8 cellular contexts compared by ENCODE assay signal in genomic region chr2:233928594-233929351, GRCh38. TPM values are rescaled to one million over a fixed set of nuclear protein-coding genes. Genes with fewer than 3 reads are reported as not detected.
DNase-seq lines count a peak whose midpoint lies in the region; ATAC-seq, FAIRE-seq and TF ChIP-seq lines count a peak whose summit lies in the region.

No MANE protein-coding gene starts in this region.

- TF ChIP-seq CTCF in chondrocyte (IDR thresholded peaks at IDR 0.05): peak; percentile 85

- H3K4me1 Mint-ChIP-seq in chondrocyte (ENCODE audit: low read depth): peaks cover 10% of the 10 kb centered on the region
- H3K4me1 Mint-ChIP-seq in stimulated activated effector memory CD8-positive, alpha-beta T cell treated with anti-CD3 and anti-CD28 coated beads, Interleukin-12 subunit alpha, Interleukin-12 subunit beta, amount 100 ng/mL, for 72 hours: peaks cover 13% of the 10 kb centered on the region

- no peak for FAIRE-seq in GM19239 (lab: Jason Lieb, UNC)

- peak; percentile 38 for ATAC-seq in stimulated activated effector memory CD8-positive, alpha-beta T cell treated with anti-CD3 and anti-CD28 coated beads, Interleukin-12 subunit alpha, Interleukin-12 subunit beta, amount 100 ng/mL, for 72 hours
- ATAC-seq in GM18520 (IDR thresholded peaks at IDR 0.05; ENCODE audit: unreplicated experiment): no peak

- DNase-seq in stimulated activated CD4-positive, alpha-beta T cell treated with anti-CD3 and anti-CD28 coated beads, Interleukin-12 subunit alpha, Interleukin-12 subunit beta, amount 100 ng/mL, for 4 hours: peak; percentile 8
- DNase-seq in stimulated activated CD4-positive, alpha-beta T cell treated with anti-CD3 and anti-CD28 coated beads, Interleukin-4, amount 100 ng/mL, for 1 hour: no peak
- DNase-seq in NCI-H1694 (lab: John Stamatoyannopoulos, UW): peak; percentile 24
- DNase-seq in chondrocyte (ENCODE audit: low spot score): no peak
- DNase-seq in stimulated activated effector memory CD8-positive, alpha-beta T cell treated with anti-CD3 and anti-CD28 coated beads, Interleukin-12 subunit alpha, Interleukin-12 subunit beta, amount 100 ng/mL, for 72 hours (ENCODE audit: low spot score in 2 of 2): no peak
- no peak for DNase-seq in GM19239 (ENCODE audit: insufficient read length, low spot score)
- DNase-seq in T1000 (lab: John Stamatoyannopoulos, UW): no peak

- H3K4me3 Mint-ChIP-seq in chondrocyte (ENCODE audit: unreplicated experiment): no peak overlapping the region
- H3K4me3 Mint-ChIP-seq in stimulated activated effector memory CD8-positive, alpha-beta T cell treated with anti-CD3 and anti-CD28 coated beads, Interleukin-12 subunit alpha, Interleukin-12 subunit beta, amount 100 ng/mL, for 72 hours: no peak overlapping the region

- H3K27ac Mint-ChIP-seq in chondrocyte (ENCODE audit: unreplicated experiment): no peak overlapping the region
- H3K27ac Mint-ChIP-seq in stimulated activated effector memory CD8-positive, alpha-beta T cell treated with anti-CD3 and anti-CD28 coated beads, Interleukin-12 subunit alpha, Interleukin-12 subunit beta, amount 100 ng/mL, for 72 hours: peak overlapping the region; percentile 27

- H3K36me3 Mint-ChIP-seq in chondrocyte (ENCODE audit: low read depth): no peaks in the 10 kb centered on the region
- H3K36me3 Mint-ChIP-seq in stimulated activated effector memory CD8-positive, alpha-beta T cell treated with anti-CD3 and anti-CD28 coated beads, Interleukin-12 subunit alpha, Interleukin-12 subunit beta, amount 100 ng/mL, for 72 hours: no peaks in the 10 kb centered on the region

- peaks cover 45% of the 10 kb centered on the region for H3K27me3 Mint-ChIP-seq in chondrocyte (ENCODE audit: low read depth)

- H3K9me3 Mint-ChIP-seq in chondrocyte (ENCODE audit: low read depth): no peaks in the 10 kb centered on the region
- no peaks in the 10 kb centered on the region for H3K9me3 Mint-ChIP-seq in stimulated activated effector memory CD8-positive, alpha-beta T cell treated with anti-CD3 and anti-CD28 coated beads, Interleukin-12 subunit alpha, Interleukin-12 subunit beta, amount 100 ng/mL, for 72 hours

RNA-seq across cellular contexts. Expression of gene TRPM8, which starts 11.6 kb away (rescaled TPM):
- 0.15 TPM in 1 of 3 replicates, not detected in the others for total RNA-seq in chondrocyte

Comparison
In these comparisons a context has a peak if more than half of its experiments do, and no peak if none do; other contexts are left out.
1. DNase-seq: peak in stimulated activated CD4-positive, alpha-beta T cell treated with anti-CD3 and anti-CD28 coated beads, Interleukin-12 subunit alpha, Interleukin-12 subunit beta, amount 100 ng/mL, for 4 hours (single experiment) and NCI-H1694 (single experiment); none in stimulated activated CD4-positive, alpha-beta T cell treated with anti-CD3 and anti-CD28 coated beads, Interleukin-4, amount 100 ng/mL, for 1 hour (single experiment), chondrocyte (single experiment), stimulated activated effector memory CD8-positive, alpha-beta T cell treated with anti-CD3 and anti-CD28 coated beads, Interleukin-12 subunit alpha, Interleukin-12 subunit beta, amount 100 ng/mL, for 72 hours (0 of 2), GM19239 (single experiment) and T1000 (single experiment).